In genomic region chr5:85972539-85972938, GRCh38 we compare ENCODE assay signal across 28 cellular contexts.
"Had no signal": no experiment of that assay in that cellular context is flagged by ENCODE, and none has a peak within 500 bp of the region (broad histone marks: within the 10 kb centered on the region; RNA-seq: fewer than 3 reads in every experiment).

No MANE protein-coding gene starts in this region.

- H3K4me3 ChIP-seq: colonic mucosa, coronary artery, dorsolateral prefrontal cortex, esophagus muscularis mucosa, esophagus squamous epithelium, gastrocnemius medialis, gastroesophageal sphincter, heart left ventricle, heart right ventricle had no signal

- ATAC-seq: effector memory CD8-positive, alpha-beta T cell; esophagus mucosa; foreskin keratinocyte; gastrocnemius medialis; gastroesophageal sphincter; heart left ventricle; heart right ventricle had no signal

- H3K27ac ChIP-seq: colonic mucosa, coronary artery, dorsolateral prefrontal cortex, epithelial cell of prostate, esophagus muscularis mucosa, esophagus squamous epithelium, foreskin keratinocyte, gastrocnemius medialis, gastroesophageal sphincter, heart left ventricle, heart right ventricle had no signal

- H3K27me3 ChIP-seq: colonic mucosa, dorsolateral prefrontal cortex, esophagus muscularis mucosa, esophagus squamous epithelium, foreskin keratinocyte, gastrocnemius medialis, gastroesophageal sphincter, heart left ventricle, heart right ventricle had no signal

- H3K27me3 Mint-ChIP-seq: dendritic cell treated with granulocyte-macrophage colony-stimulating factor and Interleukin-4, amounts not matched to agents 40 ng/mL and 50 ng/mL, for 4 days; effector memory CD8-positive, alpha-beta T cell had no signal

- H3K4me3 Mint-ChIP-seq: dendritic cell treated with granulocyte-macrophage colony-stimulating factor and Interleukin-4, amounts not matched to agents 40 ng/mL and 50 ng/mL, for 4 days; effector memory CD8-positive, alpha-beta T cell; endodermal cell had no signal

- H3K36me3 ChIP-seq: colonic mucosa, esophagus muscularis mucosa, esophagus squamous epithelium, gastrocnemius medialis, gastroesophageal sphincter, heart left ventricle, heart right ventricle had no signal

- H3K9me3 ChIP-seq: colonic mucosa, esophagus muscularis mucosa, esophagus squamous epithelium, gastrocnemius medialis, gastroesophageal sphincter, heart left ventricle had no signal

- H3K4me1 ChIP-seq: colonic mucosa, esophagus muscularis mucosa, esophagus squamous epithelium, foreskin keratinocyte, gastrocnemius medialis, gastroesophageal sphincter, heart left ventricle, heart right ventricle had no signal

- H3K4me1 Mint-ChIP-seq: endodermal cell had no signal

- H3K27ac Mint-ChIP-seq: dendritic cell treated with granulocyte-macrophage colony-stimulating factor and Interleukin-4, amounts not matched to agents 40 ng/mL and 50 ng/mL, for 4 days; effector memory CD8-positive, alpha-beta T cell; endodermal cell had no signal

- DNase-seq: colonic mucosa; cortex of kidney; dermis blood vessel endothelial cell; dorsolateral prefrontal cortex; effector CD4-positive, alpha-beta T cell; effector CD8-positive, alpha-beta T cell; effector memory CD4-positive, alpha-beta T cell; effector memory CD8-positive, alpha-beta T cell; endodermal cell; erythroblast; esophagus squamous epithelium; foreskin fibroblast; foreskin keratinocyte; foreskin melanocyte; gastrocnemius medialis; head of caudate nucleus; heart left ventricle; heart right ventricle had no signal

- FAIRE-seq: colon, endometrium, endothelial cell of umbilical vein, frontal cortex had no signal

- H3K9me3 Mint-ChIP-seq: dendritic cell treated with granulocyte-macrophage colony-stimulating factor and Interleukin-4, amounts not matched to agents 40 ng/mL and 50 ng/mL, for 4 days; endodermal cell had no signal
